ENCODE assay signal across 10 cellular contexts in genomic region chr5:73215525-73215890, GRCh38. TPM values are rescaled to one million over a fixed set of nuclear protein-coding genes. Genes with fewer than 3 reads are reported as not detected.
A peak's percentile ranks its signal among the peaks of the same experiment; 100 is the strongest.
DNase-seq lines count a peak whose midpoint lies in the region; FAIRE-seq and TF ChIP-seq lines count a peak whose summit lies in the region.
"Had no signal": no experiment of that assay in that cellular context is flagged by ENCODE, and none has a peak within 500 bp of the region (broad histone marks: within the 10 kb centered on the region; RNA-seq: fewer than 3 reads in every experiment).

No MANE protein-coding gene starts in this region.

- H3K9me3 ChIP-seq in astrocyte (ENCODE audit: insufficient read depth, low read depth, low read length): no peaks in the 10 kb centered on the region
- H3K9me3 ChIP-seq in keratinocyte (ENCODE audit: control insufficient read depth, low read depth, low read length): no peaks in the 10 kb centered on the region
- no peaks in the 10 kb centered on the region for H3K9me3 ChIP-seq in smooth muscle cell (replicated peaks; ENCODE audit: low read depth)

- H3K4me1 Mint-ChIP-seq in astrocyte (ENCODE audit: low read depth, unreplicated experiment): peaks cover 7% of the 10 kb centered on the region

- H3K4me3 ChIP-seq in HFF-Myc (replicated peaks; ENCODE audit: low read depth, low read length) (peak overlapping the region; percentile 45), astrocyte (ENCODE audit: insufficient read depth, low read depth, low read length) (peak overlapping the region; percentile 56), keratinocyte (ENCODE audit: control insufficient read depth in 2 of 3, extremely low read depth in 1 of 3, insufficient read depth in 2 of 3, low read depth in 1 of 3, low read length in 3 of 3) (peak overlapping the region in 1 of 3 experiments; percentile 66), smooth muscle cell (peak overlapping the region; percentile 40)

- TF ChIP-seq CTCF in HFF-Myc (IDR thresholded peaks at IDR 0.05; ENCODE audit: low read depth, low read length, missing control alignments): no peak
- TF ChIP-seq CTCF in astrocyte (IDR thresholded peaks at IDR 0.05; ENCODE audit: insufficient read depth, low read depth, low read length): no peak
- no peak for TF ChIP-seq CTCF in keratinocyte (optimal IDR thresholded peaks at IDR 0.05 in 1 of 3, IDR thresholded peaks at IDR 0.05 in 1 of 3, conservative IDR thresholded peaks at IDR 0.05 in 1 of 3; ENCODE audit: extremely low read depth in 1 of 3, insufficient read depth in 2 of 3, low read length in 3 of 3)
- no peak for TF ChIP-seq CTCF in smooth muscle cell (IDR thresholded peaks at IDR 0.05; ENCODE audit: borderline replicate concordance, insufficient read depth, poor library complexity, severe bottlenecking)

- peak overlapping the region; percentile 73 for H3K4me3 Mint-ChIP-seq in astrocyte (ENCODE audit: unreplicated experiment)
- H3K4me3 Mint-ChIP-seq: T-helper 2 cell treated with Interferon-gamma antibody and Interleukin-4, amounts not matched to agents 5 μg/mL and 100 μg/mL, for 36 hours had no signal

- H4K20me1 ChIP-seq in astrocyte (ENCODE audit: insufficient read depth, low read length) (no peaks in the 10 kb centered on the region), keratinocyte (ENCODE audit: control insufficient read depth, extremely low read depth, insufficient read depth, low read length) (no peaks in the 10 kb centered on the region), smooth muscle cell (ENCODE audit: low read depth) (no peaks in the 10 kb centered on the region)

- H3F3A ChIP-seq in smooth muscle cell (ENCODE audit: low read depth): no peaks in the 10 kb centered on the region

- dilution Hi-C loops in keratinocyte (cut with MboI; ENCODE audit: extremely low pct_ligation_motif_present, low sequenced_read_pairs): no loop called here

- peaks cover 9% of the 10 kb centered on the region for H3K9me3 Mint-ChIP-seq in astrocyte (ENCODE audit: unreplicated experiment)

- H2AFZ ChIP-seq in astrocyte (ENCODE audit: low read depth, low read length): peak overlapping the region; percentile 94
- peak overlapping the region; percentile 24 for H2AFZ ChIP-seq in keratinocyte (ENCODE audit: control insufficient read depth, low read length)
- H2AFZ ChIP-seq in smooth muscle cell (ENCODE audit: low read depth): peak overlapping the region; percentile 20

- H3K27me3 ChIP-seq in astrocyte (ENCODE audit: insufficient read depth, low read length) (no peaks in the 10 kb centered on the region), keratinocyte (ENCODE audit: control insufficient read depth, extremely low read depth, insufficient read depth, low read length) (peaks cover 6% of the 10 kb centered on the region), smooth muscle cell (ENCODE audit: low read depth) (peaks cover 44% of the 10 kb centered on the region)

- H3K36me3 ChIP-seq in astrocyte (ENCODE audit: insufficient read depth, low read length) (no peaks in the 10 kb centered on the region), keratinocyte (ENCODE audit: control insufficient read depth in 2 of 2, extremely low read depth in 1 of 2, insufficient read depth in 2 of 2, low read length in 2 of 2) (no peaks in the 10 kb centered on the region), smooth muscle cell (ENCODE audit: low read depth) (no peaks in the 10 kb centered on the region)

- DNase-seq in HFF-Myc (ENCODE audit: extremely low read depth, low read depth) (no peak), astrocyte (ENCODE audit: low read depth) (no peak), keratinocyte (ENCODE audit: low read depth, low spot score) (no peak), smooth muscle cell (lab: John Stamatoyannopoulos, UW; ENCODE audit: unreplicated experiment) (no peak), NCI-H1048 (lab: John Stamatoyannopoulos, UW) (no peak), HK-2 (ENCODE audit: unreplicated experiment) (no peak), epidermal melanocyte (ENCODE audit: insufficient read length, low spot score) (no peak), DMS53 (lab: John Stamatoyannopoulos, UW) (no peak)

- H3K36me3 Mint-ChIP-seq in astrocyte (ENCODE audit: low read depth, unreplicated experiment): no peaks in the 10 kb centered on the region

- H3K4me2 ChIP-seq in astrocyte (ENCODE audit: low read length) (peak overlapping the region; percentile 95), keratinocyte (ENCODE audit: control insufficient read depth, extremely low read depth, insufficient read depth, low read depth, low read length) (peak overlapping the region; percentile 86), smooth muscle cell (peak overlapping the region; percentile 83)

- H3K9me1 ChIP-seq in keratinocyte (ENCODE audit: control insufficient read depth, extremely low read depth, insufficient read depth, low read length): no peaks in the 10 kb centered on the region

- H3K4me1 ChIP-seq in astrocyte (ENCODE audit: insufficient read depth, low read length) (peaks cover 22% of the 10 kb centered on the region), keratinocyte (ENCODE audit: control insufficient read depth, extremely low read depth, insufficient read depth, low read length) (peaks cover 5% of the 10 kb centered on the region), smooth muscle cell (ENCODE audit: low read depth) (peaks cover 6% of the 10 kb centered on the region)

- H3K79me2 ChIP-seq in astrocyte (ENCODE audit: insufficient read depth, low read length): no peaks in the 10 kb centered on the region
- no peaks in the 10 kb centered on the region for H3K79me2 ChIP-seq in keratinocyte (ENCODE audit: control insufficient read depth, insufficient read depth, low read length)
- H3K79me2 ChIP-seq in smooth muscle cell (ENCODE audit: low read depth): no peaks in the 10 kb centered on the region

- H3K9ac ChIP-seq in astrocyte (ENCODE audit: low read length) (peak overlapping the region; percentile 72), keratinocyte (ENCODE audit: control insufficient read depth, extremely low read depth, insufficient read depth, low read length) (peak overlapping the region; percentile 71), smooth muscle cell (ENCODE audit: low read depth) (no peak overlapping the region)

- FAIRE-seq in astrocyte (lab: Jason Lieb, UNC): no peak
- FAIRE-seq in keratinocyte (lab: Jason Lieb, UNC): peak; percentile 29
- FAIRE-seq: GM18507 had no signal

- H3K27ac ChIP-seq in astrocyte (ENCODE audit: low read depth, low read length) (no peak overlapping the region), keratinocyte (ENCODE audit: control insufficient read depth, insufficient read depth, low read length) (no peak overlapping the region), smooth muscle cell (ENCODE audit: low read depth) (no peak overlapping the region)

- peaks cover 52% of the 10 kb centered on the region for H3K27me3 Mint-ChIP-seq in astrocyte (ENCODE audit: low read depth, unreplicated experiment)

- no peak overlapping the region for H3K27ac Mint-ChIP-seq in astrocyte (ENCODE audit: unreplicated experiment)
- H3K27ac Mint-ChIP-seq: T-helper 2 cell treated with Interferon-gamma antibody and Interleukin-4, amounts not matched to agents 5 μg/mL and 100 μg/mL, for 36 hours had no signal

- WGBS in smooth muscle cell (ENCODE audit: low lambda C conversion rate): 20% methylated on average over 10 of the region's 10 CpGs

RNA-seq across cellular contexts. Expression of gene TMEM174, which starts 42.5 kb away (rescaled TPM):
- total RNA-seq in astrocyte (not detected in 2 replicates), smooth muscle cell (not detected in 2 replicates)
- polyA plus RNA-seq in keratinocyte (not detected in 3 replicates), smooth muscle cell (not detected in 2 replicates)
- not detected for polyA plus RNA-seq in keratinocyte (2011; ENCODE audit: low read depth)
- not detected in 2 replicates for polyA plus RNA-seq in keratinocyte (2011; cell fraction: cytosol; rRNA removed)
- polyA plus RNA-seq in keratinocyte (2011; cell fraction: nucleus; rRNA removed): not detected in 2 replicates
- polyA plus RNA-seq in keratinocyte (2012; ENCODE audit: low replicate concordance): not detected in 2 replicates
- not detected in 3 replicates for polyA minus RNA-seq in keratinocyte
- polyA minus RNA-seq in keratinocyte (2011; cell fraction: cytosol; rRNA and poly(A)+ RNA removed): not detected
- not detected in 2 replicates for polyA minus RNA-seq in keratinocyte (2011; cell fraction: nucleus; rRNA and poly(A)+ RNA removed)

Comparison
In these comparisons a context has a peak if more than half of its experiments do, and no peak if none do; other contexts are left out.
1. H2AFZ ChIP-seq: peak in every context shown above with its lines; median percentile 94 in astrocyte; 24 in keratinocyte; 20 in smooth muscle cell.